8 cellular contexts compared by ENCODE assay signal in genomic region chr19:6737873-6738725, GRCh38. TPM values are rescaled to one million over a fixed set of nuclear protein-coding genes. Genes with fewer than 3 reads are reported as not detected.
DNase-seq lines count a peak whose midpoint lies in the region; ATAC-seq and TF ChIP-seq lines count a peak whose summit lies in the region.

No MANE protein-coding gene starts in this region.

- TF ChIP-seq POLR2A in ovary (IDR thresholded peaks at IDR 0.05), result peak; percentile 49
- TF ChIP-seq POLR2A in upper lobe of left lung (IDR thresholded peaks at IDR 0.05), result peak in 1 of 4 donors; percentile 17

- 15 to 16% (median 15%) methylated on average over 11 of the region's 11 CpGs for WGBS in ovary, 3 donors
- WGBS in upper lobe of left lung, 2 donors, result 0 to 13% methylated on average over 5 to 11 of the region's 11 CpGs

- H3K4me3 ChIP-seq in GM12865 (ENCODE audit: low read depth, low read length) (peak overlapping the region; percentile 46), ovary (peak overlapping the region; percentile 31), upper lobe of left lung (peak overlapping the region in 1 of 4 donors; percentile 99)
- H3K4me3 ChIP-seq in Jurkat, Clone E6-1 (ENCODE audit: low read length), result peak overlapping the region; percentile 50

- CTCF ChIA-PET in activated naive CD4-positive, alpha-beta T cell treated with anti-CD3 and anti-CD28 coated beads, Interleukin-2, amount 10 ng/mL, durations not matched to agents 7 days and 5 days (lab: Charles Lee), result interaction anchor here (1.0 to 4.3 kb wide), 13 partner anchors 31 to 222 kb away, joined by 3 to 72 read pairs (median 4); partner anchors contain the start of gene VAV1

- no peaks in the 10 kb centered on the region for H3K36me3 ChIP-seq in ovary
- peaks cover 2 to 22% (median 11%) of the 10 kb centered on the region in 4 donors for H3K36me3 ChIP-seq in upper lobe of left lung

- no peak for TF ChIP-seq EP300 in ovary (IDR thresholded peaks at IDR 0.05)
- TF ChIP-seq EP300 in upper lobe of left lung (IDR thresholded peaks at IDR 0.05), result peak in 1 of 4 donors; percentile 53

- H3K36me3 Mint-ChIP-seq in activated naive CD4-positive, alpha-beta T cell treated with anti-CD3 and anti-CD28 coated beads, Interleukin-2, amount 10 ng/mL, durations not matched to agents 7 days and 5 days, result peaks cover 11% of the 10 kb centered on the region

- peak; percentile 42 to 70 for ATAC-seq in upper lobe of left lung (ENCODE audit: low FRiP score in 2 of 2)

- H3K4me1 ChIP-seq in ovary (ENCODE audit: insufficient read depth), result peaks cover 20% of the 10 kb centered on the region
- H3K4me1 ChIP-seq in upper lobe of left lung, result peaks cover 34 to 67% (median 52%) of the 10 kb centered on the region in 4 donors

- H3K4me3 Mint-ChIP-seq in activated naive CD4-positive, alpha-beta T cell treated with anti-CD3 and anti-CD28 coated beads, Interleukin-2, amount 10 ng/mL, durations not matched to agents 7 days and 5 days, result peak overlapping the region; percentile 98

- peaks cover 7% of the 10 kb centered on the region for H3K27me3 Mint-ChIP-seq in activated naive CD4-positive, alpha-beta T cell treated with anti-CD3 and anti-CD28 coated beads, Interleukin-2, amount 10 ng/mL, durations not matched to agents 7 days and 5 days

- peaks cover 44% of the 10 kb centered on the region for H3K4me1 Mint-ChIP-seq in activated naive CD4-positive, alpha-beta T cell treated with anti-CD3 and anti-CD28 coated beads, Interleukin-2, amount 10 ng/mL, durations not matched to agents 7 days and 5 days

- H3K9me3 ChIP-seq in ovary (no peaks in the 10 kb centered on the region), upper lobe of left lung (no peaks in the 10 kb centered on the region)

- H3K27me3 ChIP-seq in ovary, result no peaks in the 10 kb centered on the region
- H3K27me3 ChIP-seq in upper lobe of left lung, result peaks cover 0 to 7% (median 0%) of the 10 kb centered on the region in 4 donors

- H3K27ac Mint-ChIP-seq in activated naive CD4-positive, alpha-beta T cell treated with anti-CD3 and anti-CD28 coated beads, Interleukin-2, amount 10 ng/mL, durations not matched to agents 7 days and 5 days, result peak overlapping the region; percentile 98

- intact Hi-C loops in ovary (cut with DNase I), result no loop called here

- peak; percentile 79 for TF ChIP-seq CTCF in GM12865 (IDR thresholded peaks at IDR 0.05; ENCODE audit: insufficient read depth, low read depth, low read length, missing control alignments)
- TF ChIP-seq CTCF in ovary (IDR thresholded peaks at IDR 0.05), result peak; percentile 38 to 65 (median 46)
- TF ChIP-seq CTCF in upper lobe of left lung (IDR thresholded peaks at IDR 0.05), result peak; percentile 37 to 86 (median 72)

- no peaks in the 10 kb centered on the region for H3K9me3 Mint-ChIP-seq in activated naive CD4-positive, alpha-beta T cell treated with anti-CD3 and anti-CD28 coated beads, Interleukin-2, amount 10 ng/mL, durations not matched to agents 7 days and 5 days

- DNase-seq in GM12865 (ENCODE audit: low read depth) (peak; percentile 91), SK-N-DZ (ENCODE audit: low spot score) (peak; percentile 75), glomerular visceral epithelial cell (ENCODE audit: extremely low spot score) (peak; percentile 88), ovary (peak; percentile 94 to 99 (median 98)), upper lobe of left lung (peak in 1 of 2 donors; percentile 96), epidermal melanocyte (ENCODE audit: insufficient read length, low spot score) (no peak)
- peak; percentile 86 for DNase-seq in Jurkat, Clone E6-1 (ENCODE audit: low read depth, low spot score)
- DNase-seq in activated naive CD4-positive, alpha-beta T cell treated with anti-CD3 and anti-CD28 coated beads, Interleukin-2, amount 10 ng/mL, durations not matched to agents 7 days and 5 days, result peak; percentile 88

- H3K27ac ChIP-seq in ovary (peak overlapping the region; percentile 86 to 89), upper lobe of left lung (peak overlapping the region; percentile 87 to 94 (median 92))

RNA-seq across cellular contexts. Expression of gene GPR108, which starts 0.7 kb away (rescaled TPM):
- 78.2 TPM for polyA plus RNA-seq in Jurkat, Clone E6-1 (2012; ENCODE audit: insufficient read depth, insufficient read length)
- polyA plus RNA-seq in SK-N-DZ (2014; cell fraction: cytosol; rRNA removed), result 33.8 and 39.2 TPM in 2 replicates
- polyA plus RNA-seq in SK-N-DZ (2014; cell fraction: nucleus; rRNA removed), result 59.8 and 73.1 TPM in 2 replicates
- total RNA-seq in ovary, result 10 to 100 TPM; 57.6 to 76.6 (median 61.0) TPM
- polyA plus RNA-seq in ovary, result 10 to 100 TPM; 34.0 to 69.9 TPM
- total RNA-seq in upper lobe of left lung, result 100 to 1,000 TPM in 1 of 6 donors, 10 to 100 TPM in 5; 51.6 to 105 (median 69.0) TPM

RNA-seq across cellular contexts. Expression of gene TRIP10, which starts 1.4 kb away (rescaled TPM):
- 5.0 TPM for polyA plus RNA-seq in Jurkat, Clone E6-1 (2012; ENCODE audit: insufficient read depth, insufficient read length)
- polyA plus RNA-seq in SK-N-DZ (2014; cell fraction: cytosol; rRNA removed), result 10.4 and 42.0 TPM in 2 replicates
- 11.9 and 16.9 TPM in 2 replicates for polyA plus RNA-seq in SK-N-DZ (2014; cell fraction: nucleus; rRNA removed)
- 100 to 1,000 TPM in 4 of 7 donors, 10 to 100 TPM in 3; 57.3 to 149 (median 120) TPM for total RNA-seq in ovary
- polyA plus RNA-seq in ovary, result 100 to 1,000 TPM in 1 of 2 donors, 10 to 100 TPM in 1; 98.7 to 106 TPM
- 100 to 1,000 TPM in 2 of 6 donors, 10 to 100 TPM in 4; 59.6 to 423 (median 74.3) TPM for total RNA-seq in upper lobe of left lung

RNA-seq across cellular contexts. Expression of gene C3, which starts 17.6 kb away (rescaled TPM):
- not detected for polyA plus RNA-seq in Jurkat, Clone E6-1 (2012; ENCODE audit: insufficient read depth, insufficient read length)
- polyA plus RNA-seq in SK-N-DZ (2014; cell fraction: cytosol; rRNA removed), result not detected in 2 replicates
- not detected in 2 replicates for polyA plus RNA-seq in SK-N-DZ (2014; cell fraction: nucleus; rRNA removed)
- total RNA-seq in ovary, result 1,000 to 10,000 TPM in 4 of 7 donors, 100 to 1,000 TPM in 3; 130 to 3,887 (median 1,173) TPM
- 1,000 to 10,000 TPM in 1 of 2 donors, 100 to 1,000 TPM in 1; 430 to 1,351 TPM for polyA plus RNA-seq in ovary
- total RNA-seq in upper lobe of left lung, result 1,000 to 10,000 TPM in 2 of 6 donors, 100 to 1,000 TPM in 4; 461 to 1,221 (median 854) TPM

RNA-seq across cellular contexts. Expression of gene SH2D3A, which starts 29.1 kb away (rescaled TPM):
- 15.7 TPM for polyA plus RNA-seq in Jurkat, Clone E6-1 (2012; ENCODE audit: insufficient read depth, insufficient read length)
- polyA plus RNA-seq in SK-N-DZ (2014; cell fraction: cytosol; rRNA removed), result 0.71 and 0.80 TPM in 2 replicates
- polyA plus RNA-seq in SK-N-DZ (2014; cell fraction: nucleus; rRNA removed), result 0.06 and 2.2 TPM in 2 replicates
- total RNA-seq in ovary (10 to 100 TPM in 1 of 7 donors, 1 to 10 TPM in 4, under 1 TPM in 2; 0.18 to 18.3 (median 1.6) TPM), upper lobe of left lung (100 to 1,000 TPM in 1 of 6 donors, 10 to 100 TPM in 5; 24.9 to 109 (median 35.8) TPM)
- polyA plus RNA-seq in ovary, result under 1 TPM in 1 of 2 donors, not detected in 1; 0.25 TPM

RNA-seq across cellular contexts. Expression of gene VAV1, which starts 34.4 kb away (rescaled TPM):
- 91.5 TPM for polyA plus RNA-seq in Jurkat, Clone E6-1 (2012; ENCODE audit: insufficient read depth, insufficient read length)
- not detected in 2 replicates for polyA plus RNA-seq in SK-N-DZ (2014; cell fraction: cytosol; rRNA removed)
- polyA plus RNA-seq in SK-N-DZ (2014; cell fraction: nucleus; rRNA removed), result not detected in 2 replicates
- total RNA-seq in ovary (1 to 10 TPM in 5 of 7 donors, under 1 TPM in 2; 0.71 to 5.0 (median 2.0) TPM), upper lobe of left lung (10 to 100 TPM; 13.9 to 53.4 (median 24.1) TPM)
- 1 to 10 TPM; 1.1 to 3.6 TPM for polyA plus RNA-seq in ovary
